In the genomic region with DNA sequence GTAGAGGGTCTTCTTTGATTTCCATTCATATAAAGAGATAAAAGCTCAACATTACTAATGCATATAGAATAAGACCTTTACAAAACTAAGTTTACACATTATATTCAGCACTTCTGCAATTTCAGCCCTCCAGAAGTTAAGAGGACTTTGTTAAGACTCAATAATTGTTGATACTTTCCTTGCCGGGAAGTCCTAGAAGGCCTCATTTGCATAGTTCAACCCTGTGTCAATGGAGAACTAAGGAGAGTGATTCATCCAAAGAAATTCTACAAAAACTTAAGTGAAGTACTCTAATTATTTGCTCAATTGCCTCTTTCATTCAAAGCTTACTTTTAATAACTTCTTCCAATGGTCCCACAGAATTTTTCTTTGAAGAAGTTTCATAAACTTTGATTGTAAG, we compare ENCODE assay signal across 21 cellular contexts.
DNase-seq lines count a peak whose midpoint lies in the region; TF ChIP-seq lines count a peak whose summit lies in the region.
"Had no signal": no experiment of that assay in that cellular context is flagged by ENCODE, and none has a peak within 500 bp of the region (broad histone marks: within the 10 kb centered on the region; RNA-seq: fewer than 3 reads in every experiment).

No MANE protein-coding gene starts in this region.

- H3K36me3 ChIP-seq in hepatocyte (replicated peaks; ENCODE audit: insufficient read depth, low read depth), result no peaks in the 10 kb centered on the region
- H3K36me3 ChIP-seq: esophagus squamous epithelium, suprapubic skin had no signal

- in situ Hi-C loops in Caki2 (cut with HindIII; ENCODE audit: low pct_unique_long_range_greater_than_20kb, low sequenced_read_pairs), result no loop called here
- in situ Hi-C loops in astrocyte of the cerebellum (cut with HindIII; ENCODE audit: low sequenced_read_pairs), result no loop called here

- H3K4me3 ChIP-seq in astrocyte of the cerebellum (ENCODE audit: low read depth, low read length) (no peak overlapping the region), hepatocyte (no peak overlapping the region), retinal pigment epithelial cell (ENCODE audit: low read length) (no peak overlapping the region)
- H3K4me3 ChIP-seq: esophagus squamous epithelium, suprapubic skin had no signal

- H4K20me1 ChIP-seq in hepatocyte (ENCODE audit: insufficient read depth, poor library complexity, severe bottlenecking), result no peaks in the 10 kb centered on the region

- 57% methylated on average over 1 of the region's 1 CpG for WGBS in hepatocyte (ENCODE audit: low lambda C conversion rate, missing lambda C conversion rate)

- DNase-seq in Caki2 (ENCODE audit: low read depth), result peak; percentile 12
- DNase-seq in astrocyte of the cerebellum (ENCODE audit: low read depth), result peak; percentile 59
- peak; percentile 26 for DNase-seq in hepatocyte (ENCODE audit: low spot score)
- DNase-seq in retinal pigment epithelial cell (ENCODE audit: low read depth), result peak; percentile 80
- no peak for DNase-seq in GF-D8 (lab: John Stamatoyannopoulos, UW)
- no peak for DNase-seq in NCI-H1436 treated with DMSO at 0.1 percent for 48 hours (lab: John Stamatoyannopoulos, UW)
- no peak for DNase-seq in GM10266 (ENCODE audit: extremely low spot score)
- no peak for DNase-seq in NCI-H2171 (lab: John Stamatoyannopoulos, UW)
- DNase-seq: activated CD4-positive, alpha-beta T cell treated with anti-CD3 and anti-CD28 coated beads, Interleukin-2, amount 10 ng/mL, durations not matched to agents 24 days and 14 days; activated naive CD4-positive, alpha-beta T cell treated with anti-CD3 and anti-CD28 coated beads for 36 hours; activated T-cell treated with anti-CD3 and anti-CD28 coated beads, Interleukin-2, amount 50 U/mL, for 72 hours; CD4-positive, alpha-beta T cell; effector memory CD4-positive, alpha-beta T cell; esophagus squamous epithelium; GOT3; left colon; NCI-H1436; NCI-H69; nephron progenitor cell; T-helper 17 cell had no signal

- H3K27ac ChIP-seq in hepatocyte, result no peak overlapping the region
- H3K27ac ChIP-seq: esophagus squamous epithelium, suprapubic skin had no signal

- H2AFZ ChIP-seq in hepatocyte, result no peak overlapping the region

- no peaks in the 10 kb centered on the region for H3K4me1 ChIP-seq in hepatocyte (ENCODE audit: insufficient read depth)
- H3K4me1 ChIP-seq: esophagus squamous epithelium, suprapubic skin had no signal

- no peak overlapping the region for H3K4me2 ChIP-seq in hepatocyte

- H3K79me2 ChIP-seq in hepatocyte, result no peaks in the 10 kb centered on the region

- H3K9me3 ChIP-seq in hepatocyte (ENCODE audit: low read depth), result no peaks in the 10 kb centered on the region
- H3K9me3 ChIP-seq: esophagus squamous epithelium, suprapubic skin had no signal

- TF ChIP-seq CTCF in astrocyte of the cerebellum (IDR thresholded peaks at IDR 0.05; ENCODE audit: low read depth, low read length, missing control alignments) (no peak), hepatocyte (IDR thresholded peaks at IDR 0.05; ENCODE audit: poor library complexity) (no peak), retinal pigment epithelial cell (conservative IDR thresholded peaks at IDR 0.05; ENCODE audit: low read depth, low read length) (no peak), GM10266 (IDR thresholded peaks at IDR 0.05; ENCODE audit: control insufficient read depth, insufficient read depth, low read depth, missing control alignments) (no peak)

- H3K9me2 ChIP-seq in hepatocyte (replicated peaks; ENCODE audit: insufficient read depth), result no peaks in the 10 kb centered on the region

- H3K27me3 ChIP-seq in hepatocyte, result no peaks in the 10 kb centered on the region
- H3K27me3 ChIP-seq: esophagus squamous epithelium, suprapubic skin had no signal

Comparison
In these comparisons a context has a peak if more than half of its experiments do, and no peak if none do; other contexts are left out.
1. DNase-seq: peak in Caki2 (single experiment), astrocyte of the cerebellum (single experiment), hepatocyte (single experiment) and retinal pigment epithelial cell (single experiment); none in GF-D8 (single experiment), NCI-H1436 treated with DMSO at 0.1 percent for 48 hours (single experiment), GM10266 (single experiment) and NCI-H2171 (single experiment).